Comparison of ENCODE assay signal across 1 cellular context in the genomic region with DNA sequence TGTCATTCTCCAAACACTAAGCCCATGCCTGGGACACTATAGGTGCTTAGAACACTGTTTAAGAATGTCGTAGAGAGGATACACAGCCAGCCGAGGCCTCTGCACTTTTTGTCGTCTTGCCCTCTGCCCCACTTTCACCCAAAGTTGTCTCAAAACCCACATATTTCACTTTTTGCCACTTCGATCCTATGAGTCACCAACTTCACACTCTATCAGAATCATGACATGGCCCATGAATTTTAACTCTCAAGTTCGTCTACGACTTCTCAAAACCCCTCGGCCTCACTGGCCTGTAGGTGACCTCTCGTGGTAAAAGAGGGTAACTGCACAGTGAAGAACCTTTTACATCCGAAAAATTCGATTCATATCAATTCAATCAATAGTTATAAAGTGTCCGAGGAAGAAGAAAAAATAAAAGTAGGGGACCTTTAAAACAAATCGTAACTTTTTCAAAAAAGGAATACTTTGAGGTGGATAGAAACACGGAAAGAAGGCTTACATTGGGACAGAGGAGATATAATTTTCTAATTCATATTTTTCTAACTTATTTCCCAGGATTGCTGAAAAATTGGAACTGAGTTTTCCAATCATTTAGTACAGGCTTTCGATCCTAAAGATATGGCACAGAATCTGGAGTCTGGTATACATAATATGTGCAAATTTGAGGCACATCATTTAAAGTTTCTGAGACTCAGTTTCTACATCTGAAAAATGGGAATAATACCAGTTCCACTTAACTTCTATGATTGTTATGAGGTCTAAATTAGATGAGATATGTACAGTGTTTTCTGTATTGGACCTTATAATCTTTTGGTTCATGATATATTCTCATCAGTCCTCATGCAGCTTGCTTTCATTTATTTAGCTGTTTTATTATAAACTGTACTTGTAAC.
TF ChIP-seq lines count a peak whose summit lies in the region.

No MANE protein-coding gene starts in this region.

TF ChIP-seq in Ishikawa, 13 proteins besides CTCF, POLR2A, EP300 and RAD21 (continued from another document):
- TF ChIP-seq USF1 (IDR thresholded peaks at IDR 0.05) = no peak
- TF ChIP-seq NFIC (IDR thresholded peaks at IDR 0.05) = no peak
- TF ChIP-seq TCF12 (IDR thresholded peaks at IDR 0.05; ENCODE audit: low read depth) = no peak
- TF ChIP-seq ZBTB7A (IDR thresholded peaks at IDR 0.05; ENCODE audit: low read depth) = no peak
TF ChIP-seq in Ishikawa: peak in this region for 0.
